In genomic region chr6:50655848-50656453, GRCh38 we compare ENCODE assay signal across 8 cellular contexts. TPM values are rescaled to one million over a fixed set of nuclear protein-coding genes. Genes with fewer than 3 reads are reported as not detected.
DNase-seq lines count a peak whose midpoint lies in the region; ATAC-seq and TF ChIP-seq lines count a peak whose summit lies in the region.

No MANE protein-coding gene starts in this region.

- peak; percentile 27 for DNase-seq in SKM-1 treated with dmso at 0.1 percent for 144 hours (lab: John Stamatoyannopoulos, UW; ENCODE audit: unreplicated experiment)
- DNase-seq in SKM-1 (lab: John Stamatoyannopoulos, UW; ENCODE audit: unreplicated experiment), result no peak
- DNase-seq in WERI-Rb-1, result peak; percentile 28
- DNase-seq in lower lobe of right lung, result no peak
- no peak for DNase-seq in sciatic nerve (ENCODE audit: low spot score)

- H3K4me3 ChIP-seq in WERI-Rb-1 (ENCODE audit: low read depth, low read length) (no peak overlapping the region), lower lobe of right lung (no peak overlapping the region)

- TF ChIP-seq CTCF in WERI-Rb-1 (IDR thresholded peaks at IDR 0.05; ENCODE audit: low read depth, low read length), result peak; percentile 64
- peak; percentile 48 for TF ChIP-seq CTCF in lower lobe of right lung (IDR thresholded peaks at IDR 0.05)

- H3K36me3 ChIP-seq in WERI-Rb-1 (no peaks in the 10 kb centered on the region), lower lobe of right lung (no peaks in the 10 kb centered on the region)

- intact Hi-C loops in lower lobe of right lung (cut with DNase I) (no loop called here), sciatic nerve (cut with DNase I) (no loop called here)

- H3K27ac ChIP-seq in WERI-Rb-1 (no peak overlapping the region), lower lobe of right lung (no peak overlapping the region)

- H3K4me1 ChIP-seq in lower lobe of right lung, result no peaks in the 10 kb centered on the region

- H3K27me3 ChIP-seq in WERI-Rb-1 (ENCODE audit: insufficient read depth, low read depth, severe bottlenecking), result peaks cover 22% of the 10 kb centered on the region
- H3K27me3 ChIP-seq in lower lobe of right lung (ENCODE audit: low read depth), result no peaks in the 10 kb centered on the region

- H3K9me3 ChIP-seq in WERI-Rb-1 (ENCODE audit: severe bottlenecking), result no peaks in the 10 kb centered on the region
- H3K9me3 ChIP-seq in lower lobe of right lung, result no peaks in the 10 kb centered on the region

- ATAC-seq in HG03280 (IDR thresholded peaks at IDR 0.05; ENCODE audit: unreplicated experiment), result peak; percentile 75
- no peak for ATAC-seq in lower lobe of right lung
- no peak for ATAC-seq in HG03108 (IDR thresholded peaks at IDR 0.05; ENCODE audit: unreplicated experiment)
- no peak for ATAC-seq in sciatic nerve
- no peak for ATAC-seq in HG03521 (IDR thresholded peaks at IDR 0.05; ENCODE audit: unreplicated experiment)

RNA-seq across cellular contexts. Expression of gene TFAP2D, which starts 57.4 kb away (rescaled TPM):
- total RNA-seq in lower lobe of right lung (not detected), sciatic nerve (not detected)

Comparison
In these comparisons a context has a peak if more than half of its experiments do, and no peak if none do; other contexts are left out.
1. DNase-seq: peak in SKM-1 treated with dmso at 0.1 percent for 144 hours (single experiment) and WERI-Rb-1 (single experiment); none in SKM-1 (single experiment), lower lobe of right lung (single experiment) and sciatic nerve (single experiment).